ENCODE assay signal across 1 cellular context in genomic region chr4:80125252-80126177, GRCh38.
A peak's percentile ranks its signal among the peaks of the same experiment; 100 is the strongest.
TF ChIP-seq lines count a peak whose summit lies in the region.

No MANE protein-coding gene starts in this region.

TF ChIP-seq in K562, 482 proteins besides CTCF, POLR2A, EP300 and RAD21 (continued from another document and continues in another):
- TF ChIP-seq ZNF609 (CRISPR knock-in tag; IDR thresholded peaks at IDR 0.05; ENCODE audit: borderline replicate concordance) (no peak), CHCHD3 (CRISPR knock-in tag; IDR thresholded peaks at IDR 0.05) (no peak), ZNF384 (IDR thresholded peaks at IDR 0.05; ENCODE audit: low read depth, low read length) (no peak), ID3 (CRISPR knock-in tag; IDR thresholded peaks at IDR 0.05) (no peak), ID3 (tag; IDR thresholded peaks at IDR 0.05) (0 out of 2 replicates have a peak, but pooled peaks have one; percentile 68), ATF1 (CRISPR knock-in tag; IDR thresholded peaks at IDR 0.05) (no peak), ATF1 (tag; IDR thresholded peaks at IDR 0.05) (no peak; the same call in none of the 2 replicates), USF1 (CRISPR knock-in tag; IDR thresholded peaks at IDR 0.05) (no peak), PTBP1 (IDR thresholded peaks at IDR 0.05; ENCODE audit: low read depth, low read length) (no peak), ZNF780A (CRISPR knock-in tag; IDR thresholded peaks at IDR 0.05) (no peak), ILF3 (IDR thresholded peaks at IDR 0.05; ENCODE audit: borderline replicate concordance) (no peak), BACH1 (tag; IDR thresholded peaks at IDR 0.05) (no peak; the same call in 1 of the 2 replicates), E2F1 (CRISPR knock-in tag; IDR thresholded peaks at IDR 0.05) (no peak), MBD1 (CRISPR knock-in tag; IDR thresholded peaks at IDR 0.05) (no peak), XRCC3 (IDR thresholded peaks at IDR 0.05) (no peak), ARID4B (CRISPR knock-in tag; IDR thresholded peaks at IDR 0.05) (no peak), SRSF1 (IDR thresholded peaks at IDR 0.05; ENCODE audit: low read depth, low read length) (no peak), FOXM1 (IDR thresholded peaks at IDR 0.05; ENCODE audit: low read depth) (no peak), FOXM1 (CRISPR knock-in tag; IDR thresholded peaks at IDR 0.05; ENCODE audit: low read depth) (no peak), FUS (optimal IDR thresholded peaks at IDR 0.05; ENCODE audit: low read depth, low read length) (no peak), MTF1 (CRISPR knock-in tag; IDR thresholded peaks at IDR 0.05; ENCODE audit: borderline replicate concordance) (no peak), EHMT2 (IDR thresholded peaks at IDR 0.05) (no peak), ZBTB33 (CRISPR knock-in tag; IDR thresholded peaks at IDR 0.05) (no peak), PHF21A (IDR thresholded peaks at IDR 0.05; ENCODE audit: borderline replicate concordance, low read depth) (no peak), ZNF280A (IDR thresholded peaks at IDR 0.05; ENCODE audit: low read depth, partially characterized antibody) (no peak), RBM39 (optimal IDR thresholded peaks at IDR 0.05; ENCODE audit: low read depth, low read length) (no peak), ESRRA (IDR thresholded peaks at IDR 0.05; ENCODE audit: borderline replicate concordance, low read depth) (no peak), GTF2F1 (IDR thresholded peaks at IDR 0.05; ENCODE audit: low read depth, low read length) (no peak), FIP1L1 (IDR thresholded peaks at IDR 0.05; ENCODE audit: low read depth, low read length, poor library complexity, severe bottlenecking) (no peak), RCOR1 (IDR thresholded peaks at IDR 0.05; ENCODE audit: borderline replicate concordance in 1 of 2, low read depth in 2 of 2, low read length in 2 of 2) (0 out of 4 replicates have a peak, but pooled peaks of 1 of the 2 experiments have one; percentile 1), ETV1 (tag; conservative IDR thresholded peaks at IDR 0.05; ENCODE audit: low read depth) (no peak; the same call in 1 of the 2 replicates)
